10 cellular contexts compared by ENCODE assay signal in the genomic region with DNA sequence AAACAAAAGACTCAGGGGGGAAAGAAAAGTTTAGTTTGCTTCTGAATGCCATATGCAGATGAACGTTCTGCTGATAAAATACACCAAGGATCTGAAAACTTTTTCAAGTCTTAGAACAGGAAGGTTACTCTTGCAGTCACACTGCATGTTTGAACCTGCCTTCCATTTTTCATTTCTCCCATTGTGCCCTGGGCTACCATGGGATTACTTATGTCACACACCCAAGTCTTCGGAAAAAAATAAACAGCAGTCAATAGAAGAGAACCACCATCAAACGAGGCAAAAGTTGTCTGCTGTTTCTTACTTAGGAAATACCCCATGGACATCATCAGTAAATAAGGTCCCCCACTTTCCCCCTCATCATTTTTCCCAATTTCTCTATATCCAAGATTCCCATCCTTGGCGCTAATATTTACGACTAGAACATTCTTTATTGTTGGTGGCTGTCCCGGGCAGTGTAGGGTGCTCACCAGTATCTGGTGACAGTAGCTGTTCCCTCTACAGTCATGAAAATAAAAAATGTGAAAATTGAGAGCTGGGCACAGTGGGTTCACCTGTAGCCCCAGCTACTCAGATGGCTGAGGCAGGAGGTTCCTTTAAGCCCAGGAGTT.
DNase-seq lines count a peak whose midpoint lies in the region; ATAC-seq and TF ChIP-seq lines count a peak whose summit lies in the region.
"Had no signal": no experiment of that assay in that cellular context is flagged by ENCODE, and none has a peak within 500 bp of the region (broad histone marks: within the 10 kb centered on the region; RNA-seq: fewer than 3 reads in every experiment).

No MANE protein-coding gene starts in this region.

- H3K36me3 Mint-ChIP-seq in activated naive CD4-positive, alpha-beta T cell treated with anti-CD3 and anti-CD28 coated beads, Interleukin-2, amount 50 U/mL, for 24 hours: no peaks in the 10 kb centered on the region
- no peaks in the 10 kb centered on the region for H3K36me3 Mint-ChIP-seq in activated naive CD8-positive, alpha-beta T cell treated with anti-CD3 and anti-CD28 coated beads for 36 hours
- H3K36me3 Mint-ChIP-seq: CD14-positive monocyte had no signal

- H3K4me3 ChIP-seq in mesodermal cell (ENCODE audit: extremely low read depth, insufficient read depth, low read length, poor library complexity, severe bottlenecking) (no peak overlapping the region), urinary bladder (ENCODE audit: low read depth, low read length) (no peak overlapping the region), dorsolateral prefrontal cortex (no peak overlapping the region)

- H3K4me1 ChIP-seq in mesodermal cell (ENCODE audit: control insufficient read depth, insufficient read depth, low read length, poor library complexity, severe bottlenecking) (peaks cover 67% of the 10 kb centered on the region), urinary bladder (ENCODE audit: insufficient read depth) (no peaks in the 10 kb centered on the region)

- no peak for ATAC-seq in GM19351 (IDR thresholded peaks at IDR 0.05; ENCODE audit: unreplicated experiment)

- H3K27ac Mint-ChIP-seq in activated naive CD4-positive, alpha-beta T cell treated with anti-CD3 and anti-CD28 coated beads, Interleukin-2, amount 50 U/mL, for 24 hours: peak overlapping the region; percentile 92
- H3K27ac Mint-ChIP-seq in activated naive CD8-positive, alpha-beta T cell treated with anti-CD3 and anti-CD28 coated beads for 36 hours: peak overlapping the region; percentile 91

- WGBS in mesodermal cell (ENCODE audit: insufficient coverage in 2 of 2), 2 experiments: 46 to 70% methylated on average over 4 of the region's 6 CpGs
- WGBS in urinary bladder: 74% methylated on average over 6 of the region's 6 CpGs

- no peaks in the 10 kb centered on the region for H3K9me3 Mint-ChIP-seq in activated naive CD4-positive, alpha-beta T cell treated with anti-CD3 and anti-CD28 coated beads, Interleukin-2, amount 50 U/mL, for 24 hours
- no peaks in the 10 kb centered on the region for H3K9me3 Mint-ChIP-seq in activated naive CD8-positive, alpha-beta T cell treated with anti-CD3 and anti-CD28 coated beads for 36 hours
- H3K9me3 Mint-ChIP-seq: CD14-positive monocyte had no signal

- H3K36me3 ChIP-seq in mesodermal cell (ENCODE audit: control insufficient read depth, insufficient read depth, low read length): no peaks in the 10 kb centered on the region
- H3K36me3 ChIP-seq in urinary bladder (ENCODE audit: insufficient read depth): no peaks in the 10 kb centered on the region

- H3K27ac ChIP-seq in mesodermal cell (ENCODE audit: low read depth, low read length, severe bottlenecking): peak overlapping the region; percentile 85
- H3K27ac ChIP-seq in urinary bladder (ENCODE audit: low read depth): peak overlapping the region; percentile 56
- no peak overlapping the region for H3K27ac ChIP-seq in dorsolateral prefrontal cortex

- TF ChIP-seq CTCF in dorsolateral prefrontal cortex (IDR thresholded peaks at IDR 0.05 in 54 of 56, conservative IDR thresholded peaks at IDR 0.05 in 2 of 56; ENCODE audit: low read depth in 1 of 56, partially characterized antibody in 56 of 56): no peak

- H3K4me3 Mint-ChIP-seq in activated naive CD4-positive, alpha-beta T cell treated with anti-CD3 and anti-CD28 coated beads, Interleukin-2, amount 50 U/mL, for 24 hours: peak overlapping the region; percentile 75
- peak overlapping the region; percentile 55 for H3K4me3 Mint-ChIP-seq in activated naive CD8-positive, alpha-beta T cell treated with anti-CD3 and anti-CD28 coated beads for 36 hours

- intact Hi-C loops in dorsolateral prefrontal cortex (cut with DNase I): no loop called here

- H3K9me3 ChIP-seq in mesodermal cell (ENCODE audit: control insufficient read depth, low read length): no peaks in the 10 kb centered on the region

- H3K4me1 Mint-ChIP-seq in activated naive CD4-positive, alpha-beta T cell treated with anti-CD3 and anti-CD28 coated beads, Interleukin-2, amount 50 U/mL, for 24 hours: peaks cover 84% of the 10 kb centered on the region
- peaks cover 74% of the 10 kb centered on the region for H3K4me1 Mint-ChIP-seq in activated naive CD8-positive, alpha-beta T cell treated with anti-CD3 and anti-CD28 coated beads for 36 hours

- no peak for DNase-seq in activated naive CD4-positive, alpha-beta T cell treated with Interleukin-2 at 50 U/mL for 16 hours
- no peak for DNase-seq in activated naive CD8-positive, alpha-beta T cell treated with anti-CD3 and anti-CD28 coated beads for 36 hours
- no peak for DNase-seq in activated CD4-positive, CD25-positive, alpha-beta regulatory T cell (lab: John Stamatoyannopoulos, UW)
- no peak for DNase-seq in dorsolateral prefrontal cortex
- DNase-seq: midbrain had no signal

- no peaks in the 10 kb centered on the region for H3K27me3 Mint-ChIP-seq in activated naive CD4-positive, alpha-beta T cell treated with anti-CD3 and anti-CD28 coated beads, Interleukin-2, amount 50 U/mL, for 24 hours
- H3K27me3 Mint-ChIP-seq in activated naive CD8-positive, alpha-beta T cell treated with anti-CD3 and anti-CD28 coated beads for 36 hours: no peaks in the 10 kb centered on the region

- no peaks in the 10 kb centered on the region for H3K27me3 ChIP-seq in dorsolateral prefrontal cortex

Comparison
In these comparisons a context has a peak if more than half of its experiments do, and no peak if none do; other contexts are left out.
1. H3K27ac ChIP-seq: peak in mesodermal cell (single experiment) and urinary bladder (single experiment); none in dorsolateral prefrontal cortex (0 of 59).